1 cellular context compared by ENCODE assay signal in the genomic region with DNA sequence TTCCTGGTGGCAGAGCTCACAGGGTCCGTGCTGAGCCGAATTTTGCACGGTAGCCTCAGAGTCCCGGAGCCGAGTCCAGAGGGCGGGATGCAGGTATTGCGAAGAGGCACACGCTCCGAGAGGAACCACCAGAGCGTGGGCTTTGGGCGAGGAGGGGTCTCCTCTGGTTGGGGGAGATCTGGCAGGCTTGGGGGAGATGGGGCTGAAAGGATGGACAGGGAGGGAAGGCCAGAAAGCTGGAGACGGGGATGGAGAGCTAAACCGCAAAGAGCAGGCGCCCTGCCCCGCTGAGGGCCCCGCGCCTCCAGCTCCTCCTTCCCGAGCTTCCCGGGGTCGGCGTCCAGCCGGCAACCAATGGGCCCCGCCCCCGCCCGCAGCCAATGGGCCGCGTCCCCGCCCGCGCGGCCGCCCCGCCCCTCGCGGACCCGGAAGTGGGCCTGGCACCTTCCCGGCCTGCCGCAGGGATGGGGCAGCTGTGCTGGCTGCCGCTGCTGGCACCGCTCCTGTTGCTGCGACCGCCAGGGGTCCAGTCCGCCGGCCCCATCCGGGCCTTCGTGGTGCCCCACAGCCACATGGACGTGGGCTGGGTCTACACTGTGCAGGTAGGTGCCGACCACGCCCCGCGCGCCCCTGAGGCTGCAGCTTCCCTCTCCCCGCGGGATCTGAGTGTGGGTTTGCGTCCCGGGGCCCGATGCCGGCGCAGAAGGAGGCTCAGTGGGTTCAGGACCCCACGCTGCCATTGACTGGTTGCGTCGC.
TF ChIP-seq lines count a peak whose summit lies in the region.

A gene (plus strand): TSS at position 443 of the 756 bp plus-strand sequence. CDS start 22 bp downstream, at position 465.

TF ChIP-seq in HEK293, 187 proteins besides CTCF, POLR2A, EP300 and RAD21 (continued from another document):
- TF ChIP-seq, protein P1, sequence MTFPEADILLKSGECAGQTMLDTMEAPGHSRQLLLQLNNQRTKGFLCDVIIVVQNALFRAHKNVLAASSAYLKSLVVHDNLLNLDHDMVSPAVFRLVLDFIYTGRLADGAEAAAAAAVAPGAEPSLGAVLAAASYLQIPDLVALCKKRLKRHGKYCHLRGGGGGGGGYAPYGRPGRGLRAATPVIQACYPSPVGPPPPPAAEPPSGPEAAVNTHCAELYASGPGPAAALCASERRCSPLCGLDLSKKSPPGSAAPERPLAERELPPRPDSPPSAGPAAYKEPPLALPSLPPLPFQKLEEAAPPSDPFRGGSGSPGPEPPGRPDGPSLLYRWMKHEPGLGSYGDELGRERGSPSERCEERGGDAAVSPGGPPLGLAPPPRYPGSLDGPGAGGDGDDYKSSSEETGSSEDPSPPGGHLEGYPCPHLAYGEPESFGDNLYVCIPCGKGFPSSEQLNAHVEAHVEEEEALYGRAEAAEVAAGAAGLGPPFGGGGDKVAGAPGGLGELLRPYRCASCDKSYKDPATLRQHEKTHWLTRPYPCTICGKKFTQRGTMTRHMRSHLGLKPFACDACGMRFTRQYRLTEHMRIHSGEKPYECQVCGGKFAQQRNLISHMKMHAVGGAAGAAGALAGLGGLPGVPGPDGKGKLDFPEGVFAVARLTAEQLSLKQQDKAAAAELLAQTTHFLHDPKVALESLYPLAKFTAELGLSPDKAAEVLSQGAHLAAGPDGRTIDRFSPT (tag by site-specific recombination; IDR thresholded peaks at IDR 0.05), result peak; percentile 78
- TF ChIP-seq ZBTB8A (tag by site-specific recombination; IDR thresholded peaks at IDR 0.05) (peak; percentile 39; the same call in 1 of the 2 replicates), ZNF341 (tag by site-specific recombination; IDR thresholded peaks at IDR 0.05; ENCODE audit: low read depth) (no peak), ZXDB (tag by site-specific recombination; IDR thresholded peaks at IDR 0.05) (0 out of 2 replicates have a peak, but pooled peaks have one; percentile 40), IKZF3 (tag by site-specific recombination; IDR thresholded peaks at IDR 0.05) (peak; percentile 71; the same call in 1 of the 2 replicates), ZNF629 (tag by site-specific recombination; IDR thresholded peaks at IDR 0.05) (0 out of 2 replicates have a peak, but pooled peaks have one; percentile 23), ZNF366 (tag by site-specific recombination; conservative IDR thresholded peaks at IDR 0.05) (peak; percentile 52), ZNF76 (tag by site-specific recombination; IDR thresholded peaks at IDR 0.05; ENCODE audit: borderline replicate concordance, low read depth) (peak; percentile 69; the same call in 1 of the 2 replicates), ZBTB20 (tag by site-specific recombination; IDR thresholded peaks at IDR 0.05) (peak; percentile 52; the same call in 1 of the 2 replicates), KLF10 (tag by site-specific recombination; IDR thresholded peaks at IDR 0.05) (peak; percentile 97), ZIC2 (tag by site-specific recombination; IDR thresholded peaks at IDR 0.05) (peak; percentile 68), SP3 (tag by site-specific recombination; IDR thresholded peaks at IDR 0.05) (0 out of 2 replicates have a peak, but pooled peaks have one; percentile 51), ZNF394 (tag by site-specific recombination; IDR thresholded peaks at IDR 0.05; ENCODE audit: borderline replicate concordance) (peak; percentile 56; the same call in 1 of the 2 replicates), ZSCAN30 (tag by site-specific recombination; IDR thresholded peaks at IDR 0.05) (peak; percentile 23; the same call in 1 of the 2 replicates), ZNF654 (tag by site-specific recombination; IDR thresholded peaks at IDR 0.05; ENCODE audit: low read depth) (no peak), ZBTB17 (tag by site-specific recombination; IDR thresholded peaks at IDR 0.05) (peak; percentile 53; the same call in 1 of the 2 replicates), ZNF335 (tag by site-specific recombination; conservative IDR thresholded peaks at IDR 0.05) (peak; percentile 94), ZNF843 (tag by site-specific recombination; IDR thresholded peaks at IDR 0.05) (no peak), ZNF274 (IDR thresholded peaks at IDR 0.05; ENCODE audit: low read length) (no peak), ZNF274 (tag by site-specific recombination; IDR thresholded peaks at IDR 0.05; ENCODE audit: borderline replicate concordance) (no peak)
- TF ChIP-seq, protein P2, sequence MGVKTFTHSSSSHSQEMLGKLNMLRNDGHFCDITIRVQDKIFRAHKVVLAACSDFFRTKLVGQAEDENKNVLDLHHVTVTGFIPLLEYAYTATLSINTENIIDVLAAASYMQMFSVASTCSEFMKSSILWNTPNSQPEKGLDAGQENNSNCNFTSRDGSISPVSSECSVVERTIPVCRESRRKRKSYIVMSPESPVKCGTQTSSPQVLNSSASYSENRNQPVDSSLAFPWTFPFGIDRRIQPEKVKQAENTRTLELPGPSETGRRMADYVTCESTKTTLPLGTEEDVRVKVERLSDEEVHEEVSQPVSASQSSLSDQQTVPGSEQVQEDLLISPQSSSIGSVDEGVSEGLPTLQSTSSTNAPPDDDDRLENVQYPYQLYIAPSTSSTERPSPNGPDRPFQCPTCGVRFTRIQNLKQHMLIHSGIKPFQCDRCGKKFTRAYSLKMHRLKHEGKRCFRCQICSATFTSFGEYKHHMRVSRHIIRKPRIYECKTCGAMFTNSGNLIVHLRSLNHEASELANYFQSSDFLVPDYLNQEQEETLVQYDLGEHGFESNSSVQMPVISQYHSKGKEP (tag by site-specific recombination; IDR thresholded peaks at IDR 0.05), result no peak
- TF ChIP-seq, protein P3, sequence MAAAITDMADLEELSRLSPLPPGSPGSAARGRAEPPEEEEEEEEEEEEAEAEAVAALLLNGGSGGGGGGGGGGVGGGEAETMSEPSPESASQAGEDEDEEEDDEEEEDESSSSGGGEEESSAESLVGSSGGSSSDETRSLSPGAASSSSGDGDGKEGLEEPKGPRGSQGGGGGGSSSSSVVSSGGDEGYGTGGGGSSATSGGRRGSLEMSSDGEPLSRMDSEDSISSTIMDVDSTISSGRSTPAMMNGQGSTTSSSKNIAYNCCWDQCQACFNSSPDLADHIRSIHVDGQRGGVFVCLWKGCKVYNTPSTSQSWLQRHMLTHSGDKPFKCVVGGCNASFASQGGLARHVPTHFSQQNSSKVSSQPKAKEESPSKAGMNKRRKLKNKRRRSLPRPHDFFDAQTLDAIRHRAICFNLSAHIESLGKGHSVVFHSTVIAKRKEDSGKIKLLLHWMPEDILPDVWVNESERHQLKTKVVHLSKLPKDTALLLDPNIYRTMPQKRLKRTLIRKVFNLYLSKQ (tag by site-specific recombination; IDR thresholded peaks at IDR 0.05; ENCODE audit: borderline replicate concordance), result no peak
- TF ChIP-seq, protein P4, sequence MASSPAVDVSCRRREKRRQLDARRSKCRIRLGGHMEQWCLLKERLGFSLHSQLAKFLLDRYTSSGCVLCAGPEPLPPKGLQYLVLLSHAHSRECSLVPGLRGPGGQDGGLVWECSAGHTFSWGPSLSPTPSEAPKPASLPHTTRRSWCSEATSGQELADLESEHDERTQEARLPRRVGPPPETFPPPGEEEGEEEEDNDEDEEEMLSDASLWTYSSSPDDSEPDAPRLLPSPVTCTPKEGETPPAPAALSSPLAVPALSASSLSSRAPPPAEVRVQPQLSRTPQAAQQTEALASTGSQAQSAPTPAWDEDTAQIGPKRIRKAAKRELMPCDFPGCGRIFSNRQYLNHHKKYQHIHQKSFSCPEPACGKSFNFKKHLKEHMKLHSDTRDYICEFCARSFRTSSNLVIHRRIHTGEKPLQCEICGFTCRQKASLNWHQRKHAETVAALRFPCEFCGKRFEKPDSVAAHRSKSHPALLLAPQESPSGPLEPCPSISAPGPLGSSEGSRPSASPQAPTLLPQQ (tag by site-specific recombination; IDR thresholded peaks at IDR 0.05), result 0 out of 2 replicates have a peak, but pooled peaks have one; percentile 44
- TF ChIP-seq, protein P5, sequence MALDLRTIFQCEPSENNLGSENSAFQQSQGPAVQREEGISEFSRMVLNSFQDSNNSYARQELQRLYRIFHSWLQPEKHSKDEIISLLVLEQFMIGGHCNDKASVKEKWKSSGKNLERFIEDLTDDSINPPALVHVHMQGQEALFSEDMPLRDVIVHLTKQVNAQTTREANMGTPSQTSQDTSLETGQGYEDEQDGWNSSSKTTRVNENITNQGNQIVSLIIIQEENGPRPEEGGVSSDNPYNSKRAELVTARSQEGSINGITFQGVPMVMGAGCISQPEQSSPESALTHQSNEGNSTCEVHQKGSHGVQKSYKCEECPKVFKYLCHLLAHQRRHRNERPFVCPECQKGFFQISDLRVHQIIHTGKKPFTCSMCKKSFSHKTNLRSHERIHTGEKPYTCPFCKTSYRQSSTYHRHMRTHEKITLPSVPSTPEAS (tag by site-specific recombination; IDR thresholded peaks at IDR 0.05), result no peak
- TF ChIP-seq, protein P6, sequence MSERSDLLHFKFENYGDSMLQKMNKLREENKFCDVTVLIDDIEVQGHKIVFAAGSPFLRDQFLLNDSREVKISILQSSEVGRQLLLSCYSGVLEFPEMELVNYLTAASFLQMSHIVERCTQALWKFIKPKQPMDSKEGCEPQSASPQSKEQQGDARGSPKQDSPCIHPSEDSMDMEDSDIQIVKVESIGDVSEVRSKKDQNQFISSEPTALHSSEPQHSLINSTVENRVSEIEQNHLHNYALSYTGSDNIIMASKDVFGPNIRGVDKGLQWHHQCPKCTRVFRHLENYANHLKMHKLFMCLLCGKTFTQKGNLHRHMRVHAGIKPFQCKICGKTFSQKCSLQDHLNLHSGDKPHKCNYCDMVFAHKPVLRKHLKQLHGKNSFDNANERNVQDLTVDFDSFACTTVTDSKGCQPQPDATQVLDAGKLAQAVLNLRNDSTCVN (tag by site-specific recombination; optimal IDR thresholded peaks at IDR 0.05), result peak; percentile 51
- TF ChIP-seq, protein P7, sequence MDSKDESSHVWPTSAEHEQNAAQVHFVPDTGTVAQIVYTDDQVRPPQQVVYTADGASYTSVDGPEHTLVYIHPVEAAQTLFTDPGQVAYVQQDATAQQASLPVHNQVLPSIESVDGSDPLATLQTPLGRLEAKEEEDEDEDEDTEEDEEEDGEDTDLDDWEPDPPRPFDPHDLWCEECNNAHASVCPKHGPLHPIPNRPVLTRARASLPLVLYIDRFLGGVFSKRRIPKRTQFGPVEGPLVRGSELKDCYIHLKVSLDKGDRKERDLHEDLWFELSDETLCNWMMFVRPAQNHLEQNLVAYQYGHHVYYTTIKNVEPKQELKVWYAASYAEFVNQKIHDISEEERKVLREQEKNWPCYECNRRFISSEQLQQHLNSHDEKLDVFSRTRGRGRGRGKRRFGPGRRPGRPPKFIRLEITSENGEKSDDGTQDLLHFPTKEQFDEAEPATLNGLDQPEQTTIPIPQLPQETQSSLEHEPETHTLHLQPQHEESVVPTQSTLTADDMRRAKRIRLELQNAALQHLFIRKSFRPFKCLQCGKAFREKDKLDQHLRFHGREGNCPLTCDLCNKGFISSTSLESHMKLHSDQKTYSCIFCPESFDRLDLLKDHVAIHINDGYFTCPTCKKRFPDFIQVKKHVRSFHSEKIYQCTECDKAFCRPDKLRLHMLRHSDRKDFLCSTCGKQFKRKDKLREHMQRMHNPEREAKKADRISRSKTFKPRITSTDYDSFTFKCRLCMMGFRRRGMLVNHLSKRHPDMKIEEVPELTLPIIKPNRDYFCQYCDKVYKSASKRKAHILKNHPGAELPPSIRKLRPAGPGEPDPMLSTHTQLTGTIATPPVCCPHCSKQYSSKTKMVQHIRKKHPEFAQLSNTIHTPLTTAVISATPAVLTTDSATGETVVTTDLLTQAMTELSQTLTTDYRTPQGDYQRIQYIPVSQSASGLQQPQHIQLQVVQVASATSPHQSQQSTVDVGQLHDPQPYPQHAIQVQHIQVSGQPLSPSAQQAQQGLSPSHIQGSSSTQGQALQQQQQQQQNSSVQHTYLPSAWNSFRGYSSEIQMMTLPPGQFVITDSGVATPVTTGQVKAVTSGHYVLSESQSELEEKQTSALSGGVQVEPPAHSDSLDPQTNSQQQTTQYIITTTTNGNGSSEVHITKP (tag by site-specific recombination; IDR thresholded peaks at IDR 0.05), result peak; percentile 51
